In genomic region chr3:179801831-179802230, GRCh38 we compare ENCODE assay signal across 20 cellular contexts.
"Had no signal": no experiment of that assay in that cellular context is flagged by ENCODE, and none has a peak within 500 bp of the region (broad histone marks: within the 10 kb centered on the region; RNA-seq: fewer than 3 reads in every experiment).

No MANE protein-coding gene starts in this region.

- H3K9me3 Mint-ChIP-seq: activated CD4-positive, alpha-beta T cell treated with anti-CD3 and anti-CD28 coated beads, Interleukin-2, amount 10 ng/mL, durations not matched to agents 7 days and 5 days; activated naive CD8-positive, alpha-beta T cell treated with anti-CD3 and anti-CD28 coated beads for 36 hours; endodermal cell; nephron had no signal

- H3K27me3 Mint-ChIP-seq: activated naive CD8-positive, alpha-beta T cell treated with anti-CD3 and anti-CD28 coated beads for 36 hours had no signal

- ATAC-seq: left ventricle myocardium superior had no signal

- H3K4me3 ChIP-seq: breast epithelium, dorsolateral prefrontal cortex, skin epidermis, tibial nerve, uterus had no signal

- H3K27ac Mint-ChIP-seq: activated CD4-positive, alpha-beta T cell treated with anti-CD3 and anti-CD28 coated beads, Interleukin-2, amount 10 ng/mL, durations not matched to agents 7 days and 5 days; activated naive CD8-positive, alpha-beta T cell treated with anti-CD3 and anti-CD28 coated beads for 36 hours; endodermal cell; nephron had no signal

- H3K9me3 ChIP-seq: breast epithelium, tibial nerve, uterus had no signal

- H3K4me3 Mint-ChIP-seq: activated CD4-positive, alpha-beta T cell treated with anti-CD3 and anti-CD28 coated beads, Interleukin-2, amount 10 ng/mL, durations not matched to agents 7 days and 5 days; activated naive CD8-positive, alpha-beta T cell treated with anti-CD3 and anti-CD28 coated beads for 36 hours; endodermal cell; nephron had no signal

- H3K27ac ChIP-seq: breast epithelium, uterus had no signal

- DNase-seq: activated CD4-positive, alpha-beta T cell treated with anti-CD3 and anti-CD28 coated beads, Interleukin-2, amount 10 ng/mL, durations not matched to agents 7 days and 5 days; activated CD4-positive, CD25-positive, alpha-beta regulatory T cell; activated naive CD8-positive, alpha-beta T cell treated with anti-CD3 and anti-CD28 coated beads for 36 hours; anterior cingulate cortex; dorsolateral prefrontal cortex; endodermal cell; hypothalamus; kidney glomerular epithelial cell; left ventricle myocardium superior; mesendoderm; nucleus accumbens; stimulated activated CD4-positive, alpha-beta T cell treated with anti-CD3 and anti-CD28 coated beads, Interleukin-4, amount 100 ng/mL, for 4 hours; stimulated activated CD8-positive, alpha-beta memory T cell treated with anti-CD3 and anti-CD28 coated beads, Interleukin-4, amount 100 ng/mL, for 48 hours; stimulated activated naive CD4-positive, alpha-beta T cell treated with Interleukin-2 at 50 U/mL for 16 hours; substantia nigra; uterus had no signal

- H3K4me1 ChIP-seq: breast epithelium, uterus had no signal

- H3K27me3 ChIP-seq: breast epithelium, dorsolateral prefrontal cortex, tibial nerve, uterus had no signal

- H3K36me3 ChIP-seq: breast epithelium, tibial nerve, uterus had no signal

- H3K36me3 Mint-ChIP-seq: activated naive CD8-positive, alpha-beta T cell treated with anti-CD3 and anti-CD28 coated beads for 36 hours had no signal
